ENCODE assay signal across 13 cellular contexts in genomic region chr11:4071828-4072421, GRCh38. TPM values are rescaled to one million over a fixed set of nuclear protein-coding genes. Genes with fewer than 3 reads are reported as not detected.
A peak's percentile ranks its signal among the peaks of the same experiment; 100 is the strongest.
DNase-seq lines count a peak whose midpoint lies in the region; ATAC-seq and TF ChIP-seq lines count a peak whose summit lies in the region.
"Had no signal": no experiment of that assay in that cellular context is flagged by ENCODE, and none has a peak within 500 bp of the region (broad histone marks: within the 10 kb centered on the region; RNA-seq: fewer than 3 reads in every experiment).

No MANE protein-coding gene starts in this region.

- 0 out of 2 replicates have a peak, but pooled peaks have one; percentile 43 for ATAC-seq in Panc1

- peak in 2 of 3 experiments; percentile 3 to 55 for DNase-seq in NCI-H1417 (lab: John Stamatoyannopoulos, UW)
- DNase-seq in NCI-H1417 treated with DMSO at 0.1 percent for 48 hours (lab: John Stamatoyannopoulos, UW): no peak
- no peak for DNase-seq in Panc1 (ENCODE audit: low read depth, low spot score)
- no peak for DNase-seq in esophagus muscularis mucosa (ENCODE audit: extremely low spot score)
- DNase-seq in retinal pigment epithelial cell (ENCODE audit: low read depth): peak; percentile 68
- DNase-seq in NK-92 (lab: John Stamatoyannopoulos, UW; ENCODE audit: unreplicated experiment): no peak
- DNase-seq in midbrain (lab: John Stamatoyannopoulos, UW): no peak
- DNase-seq in stimulated activated CD8-positive, alpha-beta memory T cell treated with anti-CD3 and anti-CD28 coated beads, Interleukin-4, amount 100 ng/mL, for 48 hours: no peak
- DNase-seq: activated effector memory CD4-positive, alpha-beta T cell treated with Interleukin-2 at 50 U/mL for 16 hours; esophagus squamous epithelium; GOT3 had no signal

- H3K36me3 ChIP-seq in Panc1 (ENCODE audit: control insufficient read depth, insufficient read depth, low read length) (no peaks in the 10 kb centered on the region), esophagus muscularis mucosa (peaks cover 0 to 14% (median 11%) of the 10 kb centered on the region in 4 donors)

- no peaks in the 10 kb centered on the region for H3K4me1 ChIP-seq in Panc1 (ENCODE audit: control insufficient read depth, insufficient read depth, low read length)
- H3K4me1 ChIP-seq in esophagus muscularis mucosa: peaks cover 11 to 60% (median 37%) of the 10 kb centered on the region in 4 donors

- TF ChIP-seq EP300 in esophagus muscularis mucosa (IDR thresholded peaks at IDR 0.05): no peak

- H3K9me3 ChIP-seq in Panc1 (ENCODE audit: control insufficient read depth, insufficient read depth, low read depth, low read length): no peaks in the 10 kb centered on the region
- H3K9me3 ChIP-seq in esophagus muscularis mucosa: no peaks in the 10 kb centered on the region
- H3K9me3 ChIP-seq: esophagus squamous epithelium, SJSA1, upper lobe of left lung had no signal

- intact Hi-C loops in Panc1 (cut with micrococcal nuclease; ENCODE audit: unreplicated experiment) (loop anchor here (1.0 kb wide), 1 partner anchor 223 kb away; no protein-coding TSS in a partner anchor), esophagus muscularis mucosa (cut with DNase I) (loop anchor here (1.0 kb wide), 2 partner anchors 217 to 222 kb away; partner anchors contain the start of gene STIM1)

- POLR2A ChIA-PET in Panc1 (lab: Charles Lee): interaction anchor here (0.6 to 2.2 kb wide), 3 partner anchors 20 to 244 kb away, joined by 3 to 7 read pairs (median 4); no protein-coding TSS in a partner anchor

- no TSS peak for BruUV-seq in Panc1 (replicated peaks; lab: Mats Ljungman, UMichigan)

- TF ChIP-seq POLR2A in esophagus muscularis mucosa (IDR thresholded peaks at IDR 0.05; ENCODE audit: low read depth): no peak

- CTCF ChIA-PET in Panc1 (lab: Charles Lee): interaction anchor here (0.5 to 3.8 kb wide), 10 partner anchors 9 to 261 kb away, joined by 3 to 139 read pairs (median 6); partner anchors contain the start of genes RHOG and STIM1

- TF ChIP-seq CTCF in Panc1 (IDR thresholded peaks at IDR 0.05) (no peak), esophagus muscularis mucosa (IDR thresholded peaks at IDR 0.05) (no peak), retinal pigment epithelial cell (conservative IDR thresholded peaks at IDR 0.05; ENCODE audit: low read depth, low read length) (no peak)

- in situ Hi-C loops in Panc1 (cut with HindIII; ENCODE audit: low pct_unique_long_range_greater_than_20kb, low sequenced_read_pairs): no loop called here

- no peaks in the 10 kb centered on the region for H3K27me3 ChIP-seq in Panc1 (ENCODE audit: control insufficient read depth, insufficient read depth, low read length)
- H3K27me3 ChIP-seq in esophagus muscularis mucosa: no peaks in the 10 kb centered on the region
- H3K27me3 ChIP-seq: esophagus squamous epithelium, SJSA1, upper lobe of left lung had no signal

- H3K4me3 ChIP-seq in Panc1 (ENCODE audit: low read depth in 2 of 2, low read length in 2 of 2): no peak overlapping the region
- no peak overlapping the region for H3K4me3 ChIP-seq in esophagus muscularis mucosa
- H3K4me3 ChIP-seq in retinal pigment epithelial cell (ENCODE audit: low read length): no peak overlapping the region
- H3K4me3 ChIP-seq: esophagus squamous epithelium, SJSA1, upper lobe of left lung had no signal

- H3K27ac ChIP-seq in Panc1 (ENCODE audit: low read length): no peak overlapping the region
- peak overlapping the region in 3 of 4 donors; percentile 23 to 29 (median 24) for H3K27ac ChIP-seq in esophagus muscularis mucosa (replicated peaks in 1 of 4)
- H3K27ac ChIP-seq: SJSA1, upper lobe of left lung had no signal

RNA-seq across cellular contexts. Expression of gene RRM1, which starts 22.7 kb away (rescaled TPM):
- total RNA-seq in Panc1 (2021; ENCODE audit: unreplicated experiment) (143 TPM), esophagus muscularis mucosa (10 to 100 TPM; 26.6 to 44.0 (median 41.0) TPM)
- 40.8 TPM for polyA plus RNA-seq in Panc1 (2012; ENCODE audit: insufficient read length)

Comparison
In these comparisons a context has a peak if more than half of its experiments do, and no peak if none do; other contexts are left out.
1. DNase-seq: peak in NCI-H1417 (2 of 3) and retinal pigment epithelial cell (single experiment); none in NCI-H1417 treated with DMSO at 0.1 percent for 48 hours (single experiment), Panc1 (single experiment), esophagus muscularis mucosa (single experiment), NK-92 (single experiment), midbrain (single experiment) and stimulated activated CD8-positive, alpha-beta memory T cell treated with anti-CD3 and anti-CD28 coated beads, Interleukin-4, amount 100 ng/mL, for 48 hours (single experiment).